In genomic region chr17:8382052-8382879, GRCh38 we compare ENCODE assay signal across 8 cellular contexts. TPM values are rescaled to one million over a fixed set of nuclear protein-coding genes. Genes with fewer than 3 reads are reported as not detected.
A peak's percentile ranks its signal among the peaks of the same experiment; 100 is the strongest.
DNase-seq lines count a peak whose midpoint lies in the region; ATAC-seq and TF ChIP-seq lines count a peak whose summit lies in the region.

No MANE protein-coding gene starts in this region.

- DNase-seq in ACHN (peak; percentile 24), HL-60 (ENCODE audit: low read depth in 1 of 2, low spot score in 1 of 2) (no peak), astrocyte of the spinal cord (ENCODE audit: low read depth, low spot score) (peak; percentile 22), lung (ENCODE audit: low spot score) (no peak), hippocampal formation (lab: John Stamatoyannopoulos, UW) (no peak), left colon (no peak), activated gamma-delta T cell (lab: John Stamatoyannopoulos, UW) (no peak)

- intact Hi-C loops in left colon (cut with DNase I, micrococcal nuclease): no loop called here

- no peaks in the 10 kb centered on the region for H3K27me3 ChIP-seq in HL-60 (ENCODE audit: insufficient read depth, poor library complexity, severe bottlenecking)
- H3K27me3 ChIP-seq in lung (ENCODE audit: control insufficient read depth, insufficient read depth): no peaks in the 10 kb centered on the region

- TF ChIP-seq CTCF in HL-60 (IDR thresholded peaks at IDR 0.05; ENCODE audit: insufficient read depth, low read length) (no peak), astrocyte of the spinal cord (IDR thresholded peaks at IDR 0.05; ENCODE audit: low read depth, low read length) (no peak), lung (IDR thresholded peaks at IDR 0.05; ENCODE audit: control extremely low read depth, extremely low read depth) (no peak)

- peaks cover 16 to 33% of the 10 kb centered on the region in 2 donors for H3K36me3 ChIP-seq in lung (ENCODE audit: control insufficient read depth in 2 of 2, insufficient read depth in 2 of 2, low read length in 2 of 2)

- H3K4me3 ChIP-seq in HL-60 (replicated peaks; ENCODE audit: insufficient read depth, low read length): peak overlapping the region; percentile 62
- peak overlapping the region; percentile 72 for H3K4me3 ChIP-seq in astrocyte of the spinal cord (ENCODE audit: low read depth, low read length)
- peak overlapping the region; percentile 88 for H3K4me3 ChIP-seq in lung

- H3K27ac ChIP-seq in HL-60 (replicated peaks) (peak overlapping the region; percentile 89), lung (ENCODE audit: low read depth in 1 of 2, low read length in 1 of 2) (peak overlapping the region in 1 of 2 donors; percentile 81)

- no peaks in the 10 kb centered on the region for H3K9me3 ChIP-seq in lung (ENCODE audit: control insufficient read depth in 2 of 2, insufficient read depth in 1 of 2, low read length in 1 of 2)

- peaks cover 15 to 21% of the 10 kb centered on the region in 2 donors for H3K4me1 ChIP-seq in lung (ENCODE audit: control insufficient read depth in 2 of 2, insufficient read depth in 2 of 2, low read length in 2 of 2)

- in situ Hi-C loops in ACHN (cut with HindIII; ENCODE audit: low pct_ligation_motif_present, low pct_unique_long_range_greater_than_20kb, low sequenced_read_pairs): no loop called here
- in situ Hi-C loops in astrocyte of the spinal cord (cut with HindIII; ENCODE audit: low sequenced_read_pairs): no loop called here

- WGBS in lung, 2 donors: 17 to 18% methylated on average over 27 of the region's 27 CpGs

- ATAC-seq in lung (ENCODE audit: insufficient read depth, low FRiP score) (no peak), HG02759 (IDR thresholded peaks at IDR 0.05; ENCODE audit: unreplicated experiment) (no peak), left colon (no peak)

RNA-seq across cellular contexts. Expression of gene RPL26, which starts 0.7 kb away (rescaled TPM):
- total RNA-seq in lung (1,000 to 10,000 TPM; 1,016 to 2,549 TPM), left colon (1,000 to 10,000 TPM; 1,187 to 1,236 TPM)
- 1,000 to 10,000 TPM; 2,664 to 2,820 TPM for polyA plus RNA-seq in lung

RNA-seq across cellular contexts. Expression of gene RNF222, which starts 15.4 kb away (rescaled TPM):
- total RNA-seq in lung (not detected), left colon (not detected)
- not detected for polyA plus RNA-seq in lung

RNA-seq across cellular contexts. Expression of gene ODF4, which starts 42.6 kb away (rescaled TPM):
- not detected for total RNA-seq in lung
- not detected for polyA plus RNA-seq in lung
- not detected for total RNA-seq in left colon

RNA-seq across cellular contexts. Expression of gene NDEL1, which starts 53.4 kb away (rescaled TPM):
- total RNA-seq in lung: 100 to 1,000 TPM in 1 of 2 donors, 10 to 100 TPM in 1; 58.5 to 101 TPM
- polyA plus RNA-seq in lung: 10 to 100 TPM; 25.2 to 52.4 TPM
- 10 to 100 TPM; 52.0 to 65.4 TPM for total RNA-seq in left colon

Comparison
In these comparisons a context has a peak if more than half of its experiments do, and no peak if none do; other contexts are left out.
1. DNase-seq: peak in ACHN (single experiment) and astrocyte of the spinal cord (single experiment); none in HL-60 (0 of 2), lung (single experiment), hippocampal formation (0 of 2), left colon (0 of 2) and activated gamma-delta T cell (single experiment).
2. Peak in every context shown above with its lines, with median percentiles within 50 percentile points of each other: H3K4me3 ChIP-seq.